ENCODE assay signal across 19 cellular contexts in genomic region chr6:134848076-134848475, GRCh38.
A peak's percentile ranks its signal among the peaks of the same experiment; 100 is the strongest.
DNase-seq lines count a peak whose midpoint lies in the region; FAIRE-seq and TF ChIP-seq lines count a peak whose summit lies in the region.
"Had no signal": no experiment of that assay in that cellular context is flagged by ENCODE, and none has a peak within 500 bp of the region (broad histone marks: within the 10 kb centered on the region; RNA-seq: fewer than 3 reads in every experiment).

No MANE protein-coding gene starts in this region.

- H3K79me2 ChIP-seq in H1 (ENCODE audit: control insufficient read depth in 1 of 2, insufficient read depth in 2 of 2, low read length in 2 of 2) (no peaks in the 10 kb centered on the region), parathyroid adenoma (no peaks in the 10 kb centered on the region)

- H2BK15ac ChIP-seq in H1 (ENCODE audit: low read length), result no peak overlapping the region

- no peaks in the 10 kb centered on the region for H3K79me1 ChIP-seq in H1 (ENCODE audit: low read depth, low read length)

- H2AK5ac ChIP-seq in H1 (ENCODE audit: low read depth, low read length), result no peak overlapping the region

- POLR2A ChIA-PET in H1 (lab: Charles Lee; ENCODE audit: partially characterized antibody), result no interaction called here

- TF ChIP-seq EP300 in H1 (IDR thresholded peaks at IDR 0.05; ENCODE audit: borderline replicate concordance in 1 of 2, low read depth in 2 of 2, low read length in 2 of 2), result no peak

- WGBS in H1 (ENCODE audit: extremely low coverage in 1 of 2, insufficient coverage in 1 of 2, insufficient read length in 1 of 2, insufficient replicate concordance in 2 of 2, low coverage in 1 of 2, low lambda C conversion rate in 2 of 2, missing lambda C conversion rate in 1 of 2), 2 experiments, result 95% methylated on average over 6 of the region's 6 CpGs; no CpG with 5 or more reads in 1 of the 2 experiments

- H3K4me2 ChIP-seq in H1 (ENCODE audit: insufficient read depth in 1 of 2, low read depth in 2 of 2, low read length in 2 of 2) (no peak overlapping the region), parathyroid adenoma (ENCODE audit: low read length) (no peak overlapping the region)
- H3K4me2 ChIP-seq: A549, BLaER1 had no signal

- no peak overlapping the region for H4K91ac ChIP-seq in H1 (replicated peaks; ENCODE audit: insufficient read length, low read length)

- CTCF ChIA-PET in H1 (lab: Charles Lee; ENCODE audit: partially characterized antibody), result interaction anchor here (1.1 to 1.3 kb wide), 2 partner anchors 13 to 93 kb away, joined by 3 to 5 read pairs; no protein-coding TSS in a partner anchor

- DNase-seq in NCI-H146 (lab: John Stamatoyannopoulos, UW), result peak; percentile 36
- DNase-seq in NCI-H146 treated with DMSO at 0.1 percent for 48 hours (lab: John Stamatoyannopoulos, UW; ENCODE audit: unreplicated experiment), result no peak
- DNase-seq in H1 (ENCODE audit: low read depth in 1 of 2, low spot score in 2 of 2), result no peak
- DNase-seq in effector CD4-positive, alpha-beta T cell, result no peak
- DNase-seq in GM12892 (ENCODE audit: insufficient read length), result no peak
- DNase-seq in NCI-H526 (lab: John Stamatoyannopoulos, UW), result no peak
- DNase-seq: AML-193; Calu3; CD4-positive, alpha-beta memory T cell; DMS79 treated with DMSO at 0.1 percent for 48 hours; GF-D8 had no signal

- H4K8ac ChIP-seq in H1 (ENCODE audit: extremely low read depth, insufficient read depth, low read length), result no peak overlapping the region

- no peaks in the 10 kb centered on the region for H3K36me3 ChIP-seq in H1 (ENCODE audit: control insufficient read depth in 2 of 4, insufficient read depth in 4 of 4, low read length in 3 of 4)
- H3K36me3 ChIP-seq in mucosa of rectum (ENCODE audit: control insufficient read depth in 2 of 2, insufficient read depth in 2 of 2, low read length in 2 of 2), result no peaks in the 10 kb centered on the region
- no peaks in the 10 kb centered on the region for H3K36me3 ChIP-seq in parathyroid adenoma (ENCODE audit: control insufficient read depth, insufficient read depth, low read length)
- H3K36me3 ChIP-seq: BLaER1, HAP-1 had no signal

- H2BK20ac ChIP-seq in H1 (ENCODE audit: low read length), result no peak overlapping the region

- H3K4me3 ChIP-seq in H1 (ENCODE audit: extremely low read depth in 1 of 4, insufficient read depth in 2 of 4, low read depth in 3 of 4, low read length in 4 of 4) (no peak overlapping the region), mucosa of rectum (ENCODE audit: low read length in 2 of 2) (no peak overlapping the region), parathyroid adenoma (ENCODE audit: low read depth, low read length) (no peak overlapping the region)
- H3K4me3 ChIP-seq: A549, BLaER1, GM12878, HAP-1 had no signal

- H3K23ac ChIP-seq in H1 (ENCODE audit: insufficient read length), result no peak overlapping the region

- no peak for FAIRE-seq in H1 (lab: Jason Lieb, UNC)
- FAIRE-seq in GM12892 (lab: Jason Lieb, UNC), result no peak
- FAIRE-seq: A549, GM12878, GM19239 had no signal

- H3K4me1 ChIP-seq in H1 (replicated peaks in 1 of 4; ENCODE audit: control insufficient read depth in 3 of 4, insufficient read depth in 4 of 4, low read length in 3 of 4), result peaks cover 0 to 4% (median 3%) of the 10 kb centered on the region in 4 experiments; a peak in 4 of 7 replicates
- peaks cover 8 to 9% of the 10 kb centered on the region in 2 donors for H3K4me1 ChIP-seq in mucosa of rectum (ENCODE audit: control insufficient read depth in 2 of 2, insufficient read depth in 2 of 2, low read length in 2 of 2)
- H3K4me1 ChIP-seq in parathyroid adenoma, result peaks cover 9% of the 10 kb centered on the region
- H3K4me1 ChIP-seq: BLaER1, HAP-1 had no signal

- H2AFZ ChIP-seq in H1 (ENCODE audit: low read length) (peak overlapping the region; percentile 26; the same call in 1 of the 2 replicates), parathyroid adenoma (peak overlapping the region; percentile 51)

- no peak overlapping the region for H2BK120ac ChIP-seq in H1 (replicated peaks; ENCODE audit: low read depth, low read length)

- H2BK12ac ChIP-seq in H1 (ENCODE audit: low read depth, low read length), result no peak overlapping the region

- H3K23me2 ChIP-seq in H1 (ENCODE audit: low read depth, low read length), result no peaks in the 10 kb centered on the region

- H3K14ac ChIP-seq in H1 (ENCODE audit: insufficient read length), result no peak overlapping the region

- no peak overlapping the region for H3K56ac ChIP-seq in H1 (replicated peaks; ENCODE audit: insufficient read length, low read depth, low read length)

- no peak overlapping the region for H3K27ac ChIP-seq in H1 (ENCODE audit: low read depth, low read length)
- H3K27ac ChIP-seq in mucosa of rectum (ENCODE audit: low read depth in 2 of 2, low read length in 2 of 2), result peak overlapping the region; percentile 14
- no peak overlapping the region for H3K27ac ChIP-seq in parathyroid adenoma
- H3K27ac ChIP-seq: 22Rv1, A549, BLaER1 had no signal

- H4K5ac ChIP-seq in H1 (ENCODE audit: insufficient read length, low read depth, low read length), result no peak overlapping the region

- no peak for TF ChIP-seq RAD21 in H1 (IDR thresholded peaks at IDR 0.05 in 1 of 2, conservative IDR thresholded peaks at IDR 0.05 in 1 of 2; ENCODE audit: low read depth in 2 of 2, low read length in 2 of 2)

- H3K9ac ChIP-seq in H1 (replicated peaks in 1 of 4; ENCODE audit: extremely low read depth in 1 of 4, low read depth in 3 of 4, low read length in 3 of 4) (no peak overlapping the region), mucosa of rectum (ENCODE audit: low read depth in 1 of 2, low read length in 2 of 2) (no peak overlapping the region), parathyroid adenoma (no peak overlapping the region)
- H3K9ac ChIP-seq: BLaER1 had no signal

- H3K4ac ChIP-seq in H1 (replicated peaks; ENCODE audit: insufficient read length, low read depth, low read length), result no peak overlapping the region

- no peak overlapping the region for H3K18ac ChIP-seq in H1 (ENCODE audit: extremely low read depth, low read length)

- no peak overlapping the region for H2BK5ac ChIP-seq in H1 (ENCODE audit: low read depth, low read length)

- H3K9me3 ChIP-seq in H1 (ENCODE audit: insufficient read depth in 2 of 2, low read depth in 1 of 2, low read length in 1 of 2) (no peaks in the 10 kb centered on the region), mucosa of rectum (ENCODE audit: control insufficient read depth in 2 of 2, low read length in 2 of 2) (no peaks in the 10 kb centered on the region), parathyroid adenoma (ENCODE audit: control insufficient read depth, low read length) (no peaks in the 10 kb centered on the region)
- H3K9me3 ChIP-seq: A549, BLaER1, HAP-1 had no signal

- no peak for TF ChIP-seq POLR2A in H1 (IDR thresholded peaks at IDR 0.05; ENCODE audit: control extremely low read depth in 1 of 2, low read depth in 2 of 2, low read length in 2 of 2)
- TF ChIP-seq POLR2A in GM12892 (IDR thresholded peaks at IDR 0.05; ENCODE audit: low read depth, low read length), result no peak

- H4K20me1 ChIP-seq in H1 (replicated peaks in 1 of 2; ENCODE audit: control insufficient read depth in 1 of 2, insufficient read depth in 2 of 2, low read length in 2 of 2), result no peaks in the 10 kb centered on the region
- H4K20me1 ChIP-seq: BLaER1 had no signal

- 0 out of 7 replicates have a peak, but pooled peaks cover 0 to 2% (median 0%) of the 10 kb centered on the region in 4 experiments for H3K27me3 ChIP-seq in H1 (replicated peaks in 1 of 4; ENCODE audit: control insufficient read depth in 3 of 4, extremely low read depth in 1 of 4, insufficient read depth in 3 of 4, low read length in 3 of 4)
- H3K27me3 ChIP-seq in mucosa of rectum (ENCODE audit: control insufficient read depth in 2 of 2, insufficient read depth in 2 of 2, low read length in 2 of 2), result no peaks in the 10 kb centered on the region
- no peaks in the 10 kb centered on the region for H3K27me3 ChIP-seq in parathyroid adenoma (ENCODE audit: control insufficient read depth, insufficient read depth, low read length)
- H3K27me3 ChIP-seq: BLaER1 had no signal

- TF ChIP-seq CTCF in H1 (IDR thresholded peaks at IDR 0.05; ENCODE audit: control extremely low read depth in 1 of 3, insufficient read depth in 1 of 3, low read depth in 1 of 3, low read length in 3 of 3), result no peak
- TF ChIP-seq CTCF in parathyroid adenoma (IDR thresholded peaks at IDR 0.05), result no peak

TF ChIP-seq in H1, 55 proteins besides CTCF, POLR2A, EP300 and RAD21:
- TF ChIP-seq USF2 (IDR thresholded peaks at IDR 0.05; ENCODE audit: low read length) (no peak), SP1 (IDR thresholded peaks at IDR 0.05; ENCODE audit: low read depth, low read length) (no peak), POU5F1 (IDR thresholded peaks at IDR 0.05; ENCODE audit: low read depth, low read length) (no peak), NRF1 (IDR thresholded peaks at IDR 0.05; ENCODE audit: low read depth, low read length) (no peak), POLR2AphosphoS5 (IDR thresholded peaks at IDR 0.05; ENCODE audit: low read depth, low read length) (no peak), BACH1 (IDR thresholded peaks at IDR 0.05; ENCODE audit: low read length) (no peak), CREB1 (IDR thresholded peaks at IDR 0.05) (no peak), TEAD4 (IDR thresholded peaks at IDR 0.05; ENCODE audit: low read depth, low read length) (no peak), EZH2 (IDR thresholded peaks at IDR 0.05; ENCODE audit: low read depth, low read length, severe bottlenecking) (no peak), KDM4A (IDR thresholded peaks at IDR 0.05; ENCODE audit: low read depth, low read length, severe bottlenecking) (no peak)

Comparison
In these comparisons a context has a peak if more than half of its experiments do, and no peak if none do; other contexts are left out.
1. H3K27ac ChIP-seq: peak in mucosa of rectum (2 of 2); none in H1 (single experiment) and parathyroid adenoma (single experiment).